ENCODE assay signal across 16 cellular contexts in the genomic region with DNA sequence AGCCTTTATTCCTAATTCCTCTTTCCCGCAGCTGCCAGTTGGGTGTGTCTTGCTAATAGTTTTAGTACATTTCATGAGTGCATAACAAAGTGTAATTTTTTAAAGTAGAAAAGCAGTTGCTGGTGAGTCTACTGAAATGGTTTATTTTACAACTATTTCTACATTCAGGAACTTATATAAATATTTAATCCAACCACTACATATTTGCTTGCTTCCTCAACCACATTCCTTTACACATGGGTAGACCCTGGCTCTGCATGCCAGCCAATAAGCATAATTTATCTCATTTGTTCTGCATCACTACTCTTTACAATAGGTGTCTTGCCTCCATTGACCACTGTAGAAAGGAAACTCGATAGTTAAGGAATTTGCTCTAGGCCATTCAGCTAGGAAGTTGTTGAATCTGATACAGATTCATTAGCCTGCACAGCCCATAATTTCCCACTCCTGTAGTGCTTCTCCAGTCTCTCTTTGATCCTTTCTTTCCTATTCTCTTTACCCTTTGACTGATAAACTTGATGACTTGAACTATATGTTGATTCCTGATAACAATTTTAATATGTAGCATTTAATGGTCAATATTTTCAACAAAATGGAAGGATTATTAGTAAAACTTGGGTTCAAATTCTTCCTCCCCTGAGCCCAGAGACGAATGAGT.
DNase-seq lines count a peak whose midpoint lies in the region; TF ChIP-seq lines count a peak whose summit lies in the region.
"Had no signal": no experiment of that assay in that cellular context is flagged by ENCODE, and none has a peak within 500 bp of the region (broad histone marks: within the 10 kb centered on the region; RNA-seq: fewer than 3 reads in every experiment).

No MANE protein-coding gene starts in this region.

- no peaks in the 10 kb centered on the region for H3K9me3 ChIP-seq in mammary epithelial cell (replicated peaks; ENCODE audit: insufficient read depth, low read length)
- no peaks in the 10 kb centered on the region for H3K9me3 ChIP-seq in H9 (ENCODE audit: control insufficient read depth, low read depth, low read length)
- H3K9me3 ChIP-seq: upper lobe of left lung had no signal

- H3K14ac ChIP-seq in H9 (ENCODE audit: insufficient read depth, low read length), result no peak overlapping the region

- H3K79me1 ChIP-seq in H9 (ENCODE audit: insufficient read depth, low read depth, low read length, poor library complexity, severe bottlenecking), result no peaks in the 10 kb centered on the region

- H3K4me3 Mint-ChIP-seq in nephron progenitor cell, result no peak overlapping the region
- H3K4me3 Mint-ChIP-seq in H9, result no peak overlapping the region
- H3K4me3 Mint-ChIP-seq: activated CD8-positive, alpha-beta T cell treated with anti-CD3 and anti-CD28 coated beads for 36 hours; CD8-positive, alpha-beta memory T cell; mesothelial cell of epicardium; T-cell had no signal

- H2BK15ac ChIP-seq in H9 (ENCODE audit: low read depth, low read length), result no peak overlapping the region

- peaks cover 2% of the 10 kb centered on the region for H3K27me3 Mint-ChIP-seq in nephron progenitor cell (ENCODE audit: low read depth, poor library complexity)
- H3K27me3 Mint-ChIP-seq in H9 (ENCODE audit: low read depth), result no peaks in the 10 kb centered on the region

- no peak overlapping the region for H3K4me3 ChIP-seq in mammary epithelial cell (replicated peaks in 1 of 3; ENCODE audit: insufficient read depth in 1 of 3, low read depth in 2 of 3, low read length in 3 of 3)
- H3K4me3 ChIP-seq: upper lobe of left lung had no signal

- no peak overlapping the region for H2BK20ac ChIP-seq in H9 (ENCODE audit: low read depth, low read length, poor library complexity, severe bottlenecking)

- H3K18ac ChIP-seq in H9 (ENCODE audit: insufficient read length, low read depth, low read length), result no peak overlapping the region

- H3K4me1 Mint-ChIP-seq in nephron progenitor cell, result peaks cover 20% of the 10 kb centered on the region
- H3K4me1 Mint-ChIP-seq in H9, result peaks cover 0 to 4% of the 10 kb centered on the region in 2 experiments; a peak in 3 of 4 replicates
- H3K4me1 Mint-ChIP-seq: CD8-positive, alpha-beta memory T cell; T-cell had no signal

- in situ Hi-C loops in Caki2 (cut with HindIII; ENCODE audit: low pct_unique_long_range_greater_than_20kb, low sequenced_read_pairs) (loop anchor here (25.0 kb wide), 1 partner anchor 637 kb away; the partner anchor contains the start of gene PLK2), mammary epithelial cell (cut with MboI; ENCODE audit: low sequenced_read_pairs in 2 of 2) (no loop called here)

- H2AFZ ChIP-seq in mammary epithelial cell (ENCODE audit: low read depth, low read length) (no peak overlapping the region), H9 (ENCODE audit: low read length) (no peak overlapping the region)

- dilution Hi-C loops in mammary epithelial cell (cut with HindIII; ENCODE audit: low sequenced_read_pairs), result no loop called here

- no peak overlapping the region for H2BK5ac ChIP-seq in H9 (ENCODE audit: insufficient read length, low read length)

- H3K27ac ChIP-seq in mammary epithelial cell (ENCODE audit: insufficient read depth, low read depth, low read length) (peak overlapping the region; percentile 99), H9 (ENCODE audit: insufficient read length, low read depth, low read length) (no peak overlapping the region)
- H3K27ac ChIP-seq: upper lobe of left lung had no signal

- TF ChIP-seq CTCF in mammary epithelial cell (conservative IDR thresholded peaks at IDR 0.05 in 1 of 2, IDR thresholded peaks at IDR 0.05 in 1 of 2; ENCODE audit: extremely low read depth in 1 of 2, insufficient read depth in 1 of 2, low read depth in 1 of 2, low read length in 2 of 2) (no peak), nephron progenitor cell (IDR thresholded peaks at IDR 0.05) (no peak), H9 (conservative IDR thresholded peaks at IDR 0.05) (no peak)

- H4K5ac ChIP-seq in H9 (ENCODE audit: insufficient read length, low read depth, low read length), result no peak overlapping the region

- H3K4me2 ChIP-seq in mammary epithelial cell (ENCODE audit: insufficient read depth, low read depth, low read length) (peak overlapping the region; percentile 31), H9 (ENCODE audit: insufficient read depth, insufficient read length, low read length) (no peak overlapping the region)

- H3K79me2 ChIP-seq in mammary epithelial cell (ENCODE audit: insufficient read depth, low read length) (no peaks in the 10 kb centered on the region), H9 (ENCODE audit: insufficient read depth, low read length) (no peaks in the 10 kb centered on the region)

- H2BK120ac ChIP-seq in H9 (ENCODE audit: low read depth, low read length, poor library complexity, severe bottlenecking), result no peak overlapping the region

- H4K20me1 ChIP-seq in mammary epithelial cell (ENCODE audit: insufficient read depth, low read length) (no peaks in the 10 kb centered on the region), H9 (ENCODE audit: control insufficient read depth, insufficient read depth, insufficient read length) (no peaks in the 10 kb centered on the region)

- no peak overlapping the region for H3K56ac ChIP-seq in H9 (ENCODE audit: insufficient read length, low read depth, low read length)

- no peak overlapping the region for H4K91ac ChIP-seq in H9 (ENCODE audit: insufficient read length, low read depth, low read length)

- CTCF ChIA-PET in mammary epithelial cell (lab: Charles Lee; ENCODE audit: low non-redundant PET), result interaction anchor here (1.0 kb wide), 1 partner anchor 46 kb away, joined by 4 read pairs; no protein-coding TSS in a partner anchor

- no peak overlapping the region for H2AK5ac ChIP-seq in H9 (ENCODE audit: insufficient read length, low read length)

- DNase-seq in Caki2 (ENCODE audit: low read depth) (peak; percentile 96), NCI-H1048 (lab: John Stamatoyannopoulos, UW) (peak; percentile 75), mammary epithelial cell (peak; percentile 89), nephron progenitor cell (peak; percentile 21), cerebellum (ENCODE audit: low spot score) (no peak), NCI-H187 treated with DMSO at 0.1 percent for 48 hours (lab: John Stamatoyannopoulos, UW) (no peak), H9 (no peak)
- no peak for DNase-seq in stimulated activated CD4-positive, alpha-beta T cell treated with anti-CD3 and anti-CD28 coated beads, Interleukin-2, amount 100 ng/mL, for 24 hours
- DNase-seq: activated CD8-positive, alpha-beta T cell treated with anti-CD3 and anti-CD28 coated beads for 36 hours; activated naive CD4-positive, alpha-beta T cell treated with Interleukin-2 at 50 U/mL for 16 hours; CD8-positive, alpha-beta memory T cell; MM.1S; NCI-H524 treated with DMSO at 0.1 percent for 48 hours; T-cell; upper lobe of left lung had no signal

- peaks cover 36% of the 10 kb centered on the region for H3K4me1 ChIP-seq in mammary epithelial cell (ENCODE audit: insufficient read depth, low read length)
- H3K4me1 ChIP-seq in H9 (ENCODE audit: insufficient read depth, low read length), result no peaks in the 10 kb centered on the region
- H3K4me1 ChIP-seq: upper lobe of left lung had no signal

- H3K27me3 ChIP-seq in mammary epithelial cell (ENCODE audit: insufficient read depth, low read length), result no peaks in the 10 kb centered on the region
- no peaks in the 10 kb centered on the region for H3K27me3 ChIP-seq in H9 (ENCODE audit: insufficient read depth, low read length)
- H3K27me3 ChIP-seq: upper lobe of left lung had no signal

- H3T11ph ChIP-seq in H9 (ENCODE audit: low read length), result no peak overlapping the region

- H2BK12ac ChIP-seq in H9 (ENCODE audit: insufficient read length, low read depth, low read length), result no peak overlapping the region

- H3K9me3 Mint-ChIP-seq in nephron progenitor cell, result peaks cover 22% of the 10 kb centered on the region
- peaks cover 0 to 8% of the 10 kb centered on the region in 2 experiments; a peak in 2 of 5 replicates for H3K9me3 Mint-ChIP-seq in H9
- H3K9me3 Mint-ChIP-seq: activated CD8-positive, alpha-beta T cell treated with anti-CD3 and anti-CD28 coated beads for 36 hours; T-cell had no signal

- intact Hi-C loops in mammary epithelial cell (cut with micrococcal nuclease), result loop anchor here (2.0 kb wide), 1 partner anchor 32 kb away; no protein-coding TSS in a partner anchor

- no peak overlapping the region for H3K23ac ChIP-seq in H9 (ENCODE audit: insufficient read length, low read depth, low read length)

- H3K27ac Mint-ChIP-seq in nephron progenitor cell (peak overlapping the region; percentile 78), H9 (no peak overlapping the region)
- H3K27ac Mint-ChIP-seq: activated CD8-positive, alpha-beta T cell treated with anti-CD3 and anti-CD28 coated beads for 36 hours; CD8-positive, alpha-beta memory T cell; mesothelial cell of epicardium; T-cell had no signal

- H4K8ac ChIP-seq in H9 (replicated peaks; ENCODE audit: insufficient read length, low read depth, low read length), result no peak overlapping the region

- H3K36me3 ChIP-seq in mammary epithelial cell (ENCODE audit: insufficient read depth, low read length), result no peaks in the 10 kb centered on the region
- H3K36me3 ChIP-seq: upper lobe of left lung had no signal

- peaks cover 5% of the 10 kb centered on the region for H3K36me3 Mint-ChIP-seq in nephron progenitor cell (ENCODE audit: low read depth)
- H3K36me3 Mint-ChIP-seq in H9 (ENCODE audit: insufficient read depth in 1 of 3, low read depth in 3 of 3), result no peaks in the 10 kb centered on the region
- H3K36me3 Mint-ChIP-seq: CD8-positive, alpha-beta memory T cell; T-cell had no signal

- 17% methylated on average over 3 of the region's 3 CpGs for WGBS in mammary epithelial cell (ENCODE audit: low coverage, missing lambda C conversion rate)
- no CpG with 5 or more reads among the region's 3 CpGs for WGBS in H9 (ENCODE audit: extremely low coverage, insufficient read length, low lambda C conversion rate)

- no TSS peak for BruUV-seq in mammary epithelial cell (replicated peaks; lab: Mats Ljungman, UMichigan)

- H3K9ac ChIP-seq in mammary epithelial cell (ENCODE audit: insufficient read depth, low read length) (peak overlapping the region; percentile 72), H9 (ENCODE audit: extremely low read depth, insufficient read length, low read length) (no peak overlapping the region)

- H3K23me2 ChIP-seq in H9 (ENCODE audit: insufficient read length, low read depth, low read length, poor library complexity, severe bottlenecking), result no peaks in the 10 kb centered on the region

- no peak overlapping the region for H3K4ac ChIP-seq in H9 (ENCODE audit: low read depth, low read length)

Comparison
In these comparisons a context has a peak if more than half of its experiments do, and no peak if none do; other contexts are left out.
1. DNase-seq: peak in Caki2 (single experiment), NCI-H1048 (single experiment), mammary epithelial cell (single experiment) and nephron progenitor cell (single experiment); none in cerebellum (single experiment), NCI-H187 treated with DMSO at 0.1 percent for 48 hours (single experiment), H9 (single experiment) and stimulated activated CD4-positive, alpha-beta T cell treated with anti-CD3 and anti-CD28 coated beads, Interleukin-2, amount 100 ng/mL, for 24 hours (0 of 2).